In the genomic region with DNA sequence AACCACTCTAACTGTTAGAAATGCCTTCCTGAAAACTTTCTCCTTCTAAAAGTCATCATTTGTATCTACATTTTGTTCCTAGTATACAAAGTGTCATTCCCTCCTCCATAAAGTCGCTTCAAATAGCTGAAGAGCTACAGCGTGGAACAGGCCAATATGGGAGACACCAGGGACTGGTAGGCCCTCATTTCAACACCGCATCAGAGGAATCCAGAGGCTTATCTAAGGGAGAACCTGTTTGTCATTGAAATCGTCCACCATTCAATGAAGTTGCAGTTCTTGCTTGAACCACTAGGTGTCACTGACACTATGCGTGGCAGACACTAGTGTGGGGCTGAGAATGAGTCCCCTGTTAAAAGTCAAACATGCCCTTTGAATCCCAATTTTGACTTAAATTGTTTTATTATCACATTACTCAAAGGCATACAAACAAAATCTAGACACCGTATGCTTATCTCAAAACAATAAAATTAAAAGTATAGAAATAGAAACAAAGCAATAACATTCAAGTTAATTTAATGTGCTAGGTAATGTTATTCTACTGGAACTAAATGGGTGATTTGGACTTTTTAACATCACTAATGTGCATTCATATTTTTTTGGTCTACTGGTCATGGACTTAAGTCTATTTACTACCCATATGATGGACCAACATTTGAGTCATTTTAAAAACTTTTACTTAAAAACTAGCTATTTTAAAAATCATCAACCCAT, we compare ENCODE assay signal across 8 cellular contexts.
DNase-seq lines count a peak whose midpoint lies in the region; ATAC-seq and TF ChIP-seq lines count a peak whose summit lies in the region.

No MANE protein-coding gene starts in this region.

- TF ChIP-seq CTCF in KMS-11 (conservative IDR thresholded peaks at IDR 0.05; ENCODE audit: low read depth, low read length) (peak; percentile 100), chondrocyte (IDR thresholded peaks at IDR 0.05) (peak; percentile 92)

- no peak overlapping the region for H3K4me3 Mint-ChIP-seq in activated T-cell treated with anti-CD3 and anti-CD28 coated beads, Interleukin-2, amount 50 U/mL, for 24 hours
- H3K4me3 Mint-ChIP-seq in chondrocyte (ENCODE audit: unreplicated experiment) = no peak overlapping the region

- H3K27me3 ChIP-seq in KMS-11 (ENCODE audit: insufficient read depth, low read depth) = no peaks in the 10 kb centered on the region

- no peak overlapping the region for H3K27ac Mint-ChIP-seq in activated T-cell treated with anti-CD3 and anti-CD28 coated beads, Interleukin-2, amount 50 U/mL, for 24 hours
- H3K27ac Mint-ChIP-seq in chondrocyte (ENCODE audit: unreplicated experiment) = no peak overlapping the region

- ATAC-seq in SK-N-SH treated with all-trans-retinoic acid at 6 μM for 48 hours (peak; percentile 95), left colon (peak; percentile 84), HG03045 (IDR thresholded peaks at IDR 0.05; ENCODE audit: unreplicated experiment) (no peak)
- peak; percentile 61 for ATAC-seq in stimulated activated naive CD8-positive, alpha-beta T cell treated with anti-CD3 and anti-CD28 coated beads, Interleukin-15, Interleukin-2, amounts not matched to agents 100 U/mL and 50 U/mL, for 24 hours

- H3K9me3 Mint-ChIP-seq in activated T-cell treated with anti-CD3 and anti-CD28 coated beads, Interleukin-2, amount 50 U/mL, for 24 hours = no peaks in the 10 kb centered on the region
- H3K9me3 Mint-ChIP-seq in chondrocyte (ENCODE audit: low read depth) = no peaks in the 10 kb centered on the region

- no peak overlapping the region for H3K9ac ChIP-seq in KMS-11

- H3K27me3 Mint-ChIP-seq in activated T-cell treated with anti-CD3 and anti-CD28 coated beads, Interleukin-2, amount 50 U/mL, for 24 hours = peaks cover 20% of the 10 kb centered on the region
- peaks cover 41% of the 10 kb centered on the region for H3K27me3 Mint-ChIP-seq in chondrocyte (ENCODE audit: low read depth)

- intact Hi-C loops in left colon (cut with DNase I, micrococcal nuclease) = no loop called here

- H3K36me3 ChIP-seq in KMS-11 (ENCODE audit: insufficient read depth) = no peaks in the 10 kb centered on the region

- H3K79me2 ChIP-seq in KMS-11 (ENCODE audit: insufficient read depth, low read depth) = no peaks in the 10 kb centered on the region

- peak overlapping the region; percentile 38 for H2AFZ ChIP-seq in KMS-11 (ENCODE audit: low read depth)

- peaks cover 64% of the 10 kb centered on the region for H3K4me1 ChIP-seq in KMS-11 (ENCODE audit: low read depth, poor library complexity, severe bottlenecking)

- no peaks in the 10 kb centered on the region for H4K20me1 ChIP-seq in KMS-11 (ENCODE audit: insufficient read depth)

- H3K36me3 Mint-ChIP-seq in activated T-cell treated with anti-CD3 and anti-CD28 coated beads, Interleukin-2, amount 50 U/mL, for 24 hours (ENCODE audit: low read depth) = no peaks in the 10 kb centered on the region
- H3K36me3 Mint-ChIP-seq in chondrocyte (ENCODE audit: low read depth) = no peaks in the 10 kb centered on the region

- no peaks in the 10 kb centered on the region for H3K4me1 Mint-ChIP-seq in activated T-cell treated with anti-CD3 and anti-CD28 coated beads, Interleukin-2, amount 50 U/mL, for 24 hours (ENCODE audit: low read depth)
- peaks cover 4% of the 10 kb centered on the region for H3K4me1 Mint-ChIP-seq in chondrocyte (ENCODE audit: low read depth)

- DNase-seq in activated T-cell treated with anti-CD3 and anti-CD28 coated beads for 1 hour (ENCODE audit: low read depth) (peak; percentile 5), chondrocyte (ENCODE audit: low spot score) (no peak), left colon (peak; percentile 34 to 39)
- no peak for DNase-seq in activated T-cell treated with anti-CD3 and anti-CD28 coated beads, Interleukin-2, amount 50 U/mL, for 24 hours
- peak; percentile 38 for DNase-seq in stimulated activated naive CD8-positive, alpha-beta T cell treated with anti-CD3 and anti-CD28 coated beads, Interleukin-15, Interleukin-2, amounts not matched to agents 100 U/mL and 50 U/mL, for 24 hours

- peak overlapping the region; percentile 55 for H3K4me2 ChIP-seq in KMS-11

- peak overlapping the region; percentile 43 for H3K27ac ChIP-seq in KMS-11

- H3K4me3 ChIP-seq in KMS-11 (IDR thresholded peaks at IDR 0.05; ENCODE audit: insufficient read depth, low read depth, low read length) = no peak overlapping the region

TF ChIP-seq in SK-N-SH treated with all-trans-retinoic acid at 6 μM for 48 hours, 23 proteins besides CTCF, POLR2A, EP300 and RAD21:
- TF ChIP-seq, protein P1, sequence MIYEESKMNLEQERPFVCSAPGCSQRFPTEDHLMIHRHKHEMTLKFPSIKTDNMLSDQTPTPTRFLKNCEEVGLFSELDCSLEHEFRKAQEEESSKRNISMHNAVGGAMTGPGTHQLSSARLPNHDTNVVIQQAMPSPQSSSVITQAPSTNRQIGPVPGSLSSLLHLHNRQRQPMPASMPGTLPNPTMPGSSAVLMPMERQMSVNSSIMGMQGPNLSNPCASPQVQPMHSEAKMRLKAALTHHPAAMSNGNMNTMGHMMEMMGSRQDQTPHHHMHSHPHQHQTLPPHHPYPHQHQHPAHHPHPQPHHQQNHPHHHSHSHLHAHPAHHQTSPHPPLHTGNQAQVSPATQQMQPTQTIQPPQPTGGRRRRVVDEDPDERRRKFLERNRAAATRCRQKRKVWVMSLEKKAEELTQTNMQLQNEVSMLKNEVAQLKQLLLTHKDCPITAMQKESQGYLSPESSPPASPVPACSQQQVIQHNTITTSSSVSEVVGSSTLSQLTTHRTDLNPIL (CRISPR knock-in tag; IDR thresholded peaks at IDR 0.05; ENCODE audit: low read depth) = no peak
- TF ChIP-seq, protein P2, sequence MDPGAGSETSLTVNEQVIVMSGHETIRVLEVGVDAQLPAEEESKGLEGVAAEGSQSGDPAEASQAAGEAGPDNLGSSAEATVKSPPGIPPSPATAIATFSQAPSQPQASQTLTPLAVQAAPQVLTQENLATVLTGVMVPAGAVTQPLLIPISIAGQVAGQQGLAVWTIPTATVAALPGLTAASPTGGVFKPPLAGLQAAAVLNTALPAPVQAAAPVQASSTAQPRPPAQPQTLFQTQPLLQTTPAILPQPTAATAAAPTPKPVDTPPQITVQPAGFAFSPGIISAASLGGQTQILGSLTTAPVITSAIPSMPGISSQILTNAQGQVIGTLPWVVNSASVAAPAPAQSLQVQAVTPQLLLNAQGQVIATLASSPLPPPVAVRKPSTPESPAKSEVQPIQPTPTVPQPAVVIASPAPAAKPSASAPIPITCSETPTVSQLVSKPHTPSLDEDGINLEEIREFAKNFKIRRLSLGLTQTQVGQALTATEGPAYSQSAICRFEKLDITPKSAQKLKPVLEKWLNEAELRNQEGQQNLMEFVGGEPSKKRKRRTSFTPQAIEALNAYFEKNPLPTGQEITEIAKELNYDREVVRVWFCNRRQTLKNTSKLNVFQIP (CRISPR knock-in tag; IDR thresholded peaks at IDR 0.05; ENCODE audit: borderline replicate concordance, low read depth) = no peak
- TF ChIP-seq ZFP3 (CRISPR knock-in tag; IDR thresholded peaks at IDR 0.05) (no peak), OSR1 (CRISPR knock-in tag; IDR thresholded peaks at IDR 0.05) (no peak), SNAI2 (CRISPR knock-in tag; IDR thresholded peaks at IDR 0.05) (no peak), ZNF565 (CRISPR knock-in tag; conservative IDR thresholded peaks at IDR 0.05; ENCODE audit: low read depth) (no peak), ZNF8 (CRISPR knock-in tag; IDR thresholded peaks at IDR 0.05) (no peak), CSDC2 (CRISPR knock-in tag; IDR thresholded peaks at IDR 0.05) (no peak), ARNTL (CRISPR knock-in tag; IDR thresholded peaks at IDR 0.05; ENCODE audit: borderline replicate concordance, low read depth) (no peak), PPARA (CRISPR knock-in tag; IDR thresholded peaks at IDR 0.05; ENCODE audit: borderline replicate concordance) (no peak), ESRRG (CRISPR knock-in tag; IDR thresholded peaks at IDR 0.05) (no peak), TCF4 (CRISPR knock-in tag; IDR thresholded peaks at IDR 0.05; ENCODE audit: borderline replicate concordance) (no peak)
- TF ChIP-seq, protein P3, sequence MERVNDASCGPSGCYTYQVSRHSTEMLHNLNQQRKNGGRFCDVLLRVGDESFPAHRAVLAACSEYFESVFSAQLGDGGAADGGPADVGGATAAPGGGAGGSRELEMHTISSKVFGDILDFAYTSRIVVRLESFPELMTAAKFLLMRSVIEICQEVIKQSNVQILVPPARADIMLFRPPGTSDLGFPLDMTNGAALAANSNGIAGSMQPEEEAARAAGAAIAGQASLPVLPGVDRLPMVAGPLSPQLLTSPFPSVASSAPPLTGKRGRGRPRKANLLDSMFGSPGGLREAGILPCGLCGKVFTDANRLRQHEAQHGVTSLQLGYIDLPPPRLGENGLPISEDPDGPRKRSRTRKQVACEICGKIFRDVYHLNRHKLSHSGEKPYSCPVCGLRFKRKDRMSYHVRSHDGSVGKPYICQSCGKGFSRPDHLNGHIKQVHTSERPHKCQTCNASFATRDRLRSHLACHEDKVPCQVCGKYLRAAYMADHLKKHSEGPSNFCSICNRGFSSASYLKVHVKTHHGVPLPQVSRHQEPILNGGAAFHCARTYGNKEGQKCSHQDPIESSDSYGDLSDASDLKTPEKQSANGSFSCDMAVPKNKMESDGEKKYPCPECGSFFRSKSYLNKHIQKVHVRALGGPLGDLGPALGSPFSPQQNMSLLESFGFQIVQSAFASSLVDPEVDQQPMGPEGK (CRISPR knock-in tag; IDR thresholded peaks at IDR 0.05; ENCODE audit: borderline replicate concordance) = no peak

Comparison
In these comparisons a context has a peak if more than half of its experiments do, and no peak if none do; other contexts are left out.
1. DNase-seq: peak in activated T-cell treated with anti-CD3 and anti-CD28 coated beads for 1 hour (single experiment), left colon (2 of 2) and stimulated activated naive CD8-positive, alpha-beta T cell treated with anti-CD3 and anti-CD28 coated beads, Interleukin-15, Interleukin-2, amounts not matched to agents 100 U/mL and 50 U/mL, for 24 hours (single experiment); none in activated T-cell treated with anti-CD3 and anti-CD28 coated beads, Interleukin-2, amount 50 U/mL, for 24 hours (single experiment) and chondrocyte (single experiment).